Comparison of ENCODE assay signal across 8 cellular contexts in genomic region chr16:69724981-69725479, GRCh38. TPM values are rescaled to one million over a fixed set of nuclear protein-coding genes. Genes with fewer than 3 reads are reported as not detected.
DNase-seq lines count a peak whose midpoint lies in the region; ATAC-seq, FAIRE-seq and TF ChIP-seq lines count a peak whose summit lies in the region.

No MANE protein-coding gene starts in this region.

- no peaks in the 10 kb centered on the region for H3K9me3 ChIP-seq in A673 (ENCODE audit: low read depth, low read length, poor library complexity, severe bottlenecking)
- no peaks in the 10 kb centered on the region for H3K9me3 ChIP-seq in HAP-1
- H3K9me3 ChIP-seq in K562 (replicated peaks; ENCODE audit: control insufficient read depth, insufficient read depth, low read depth, low read length), result no peaks in the 10 kb centered on the region
- no peaks in the 10 kb centered on the region for H3K9me3 ChIP-seq in mesodermal cell (ENCODE audit: control insufficient read depth, low read length)

- in situ Hi-C loops in HAP-1 (cut with MboI; ENCODE audit: low sequenced_read_pairs), result no loop called here
- in situ Hi-C loops in K562 (cut with MboI), result no loop called here

- H3K4me2 ChIP-seq in K562 (ENCODE audit: insufficient read depth, low read length), result peak overlapping the region; percentile 99

- peak; percentile 36 for DNase-seq in A673 (ENCODE audit: low spot score)
- peak in 1 of 2 experiments; percentile 20 for DNase-seq in HAP-1 (ENCODE audit: low spot score in 2 of 2)
- peak in 1 of 4 experiments; percentile 24 for DNase-seq in K562 (ENCODE audit: extremely low read depth in 1 of 4, low spot score in 3 of 4)
- no peak for DNase-seq in left lobe of liver (ENCODE audit: low spot score)

- H3K27me3 ChIP-seq in A673 (replicated peaks; ENCODE audit: insufficient read depth, low read depth, low read length, poor library complexity) (no peaks in the 10 kb centered on the region), HAP-1 (ENCODE audit: low read depth) (no peaks in the 10 kb centered on the region), K562 (ENCODE audit: control insufficient read depth in 2 of 2, insufficient read depth in 2 of 2, low read length in 2 of 2) (no peaks in the 10 kb centered on the region; a peak in 1 of 5 replicates)

- ATAC-seq in K562 (no peak), GM19397 (IDR thresholded peaks at IDR 0.05; ENCODE audit: unreplicated experiment) (no peak), HG03139 (IDR thresholded peaks at IDR 0.05; ENCODE audit: unreplicated experiment) (no peak), left lobe of liver (no peak), HG02571 (IDR thresholded peaks at IDR 0.05; ENCODE audit: unreplicated experiment) (no peak)

- peaks cover 27% of the 10 kb centered on the region for H3K4me1 ChIP-seq in A673 (ENCODE audit: insufficient read depth, low read length, poor library complexity, severe bottlenecking)
- peaks cover 26% of the 10 kb centered on the region for H3K4me1 ChIP-seq in HAP-1
- peaks cover 26 to 44% of the 10 kb centered on the region in 2 experiments; a peak in 4 of 5 replicates for H3K4me1 ChIP-seq in K562 (replicated peaks in 1 of 2; ENCODE audit: control insufficient read depth in 2 of 2, insufficient read depth in 2 of 2, low read length in 2 of 2)
- peaks cover 8% of the 10 kb centered on the region for H3K4me1 ChIP-seq in mesodermal cell (ENCODE audit: control insufficient read depth, insufficient read depth, low read length, poor library complexity, severe bottlenecking)

- TF ChIP-seq CTCF in A673 (conservative IDR thresholded peaks at IDR 0.05; ENCODE audit: low read depth, low read length) (no peak), K562 (IDR thresholded peaks at IDR 0.05 in 2 of 3, conservative IDR thresholded peaks at IDR 0.05 in 1 of 3; ENCODE audit: insufficient read depth in 2 of 3, low read depth in 1 of 3, low read length in 3 of 3) (no peak)

- FAIRE-seq in K562 (lab: Jason Lieb, UNC), result no peak

- H3K4me3 ChIP-seq in A673 (ENCODE audit: low read depth, low read length, poor library complexity, severe bottlenecking), result no peak overlapping the region
- peak overlapping the region; percentile 36 for H3K4me3 ChIP-seq in HAP-1
- peak overlapping the region; percentile 52 for H3K4me3 ChIP-seq in K562
- H3K4me3 ChIP-seq in mesodermal cell (ENCODE audit: extremely low read depth, insufficient read depth, low read length, poor library complexity, severe bottlenecking), result peak overlapping the region; percentile 45

- CTCF ChIA-PET in A673 (lab: Charles Lee), result no interaction called here
- CTCF ChIA-PET in K562 (lab: Yijun Ruan, JAX; ENCODE audit: low intra/inter-chr PET ratio), result no interaction called here

- H3K27ac ChIP-seq in A673 (ENCODE audit: low read depth, low read length, poor library complexity, severe bottlenecking), result peak overlapping the region; percentile 67
- peak overlapping the region; percentile 97 for H3K27ac ChIP-seq in K562 (ENCODE audit: extremely low read depth, low read depth, low read length)
- peak overlapping the region; percentile 8 for H3K27ac ChIP-seq in mesodermal cell (ENCODE audit: low read depth, low read length, severe bottlenecking)

- POLR2A ChIA-PET in A673 (lab: Charles Lee; ENCODE audit: low non-redundant PET) (interaction anchor here (0.5 kb wide), 1 partner anchor 745 kb away, joined by 6 read pairs; no protein-coding TSS in a partner anchor), K562 (lab: Yijun Ruan, JAX) (interaction anchor here (0.7 to 8.6 kb wide), 14 partner anchors 10 to 385 kb away, joined by 3 to 66 read pairs (median 4); partner anchors contain the start of gene NOB1)

- intact Hi-C loops in A673 (cut with micrococcal nuclease; ENCODE audit: unreplicated experiment) (no loop called here), K562 (cut with micrococcal nuclease) (no loop called here)

- H3K36me3 ChIP-seq in A673 (ENCODE audit: insufficient read depth, low read length, poor library complexity, severe bottlenecking), result no peaks in the 10 kb centered on the region
- no peaks in the 10 kb centered on the region; the same call in 1 of the 2 replicates for H3K36me3 ChIP-seq in HAP-1 (replicated peaks)
- H3K36me3 ChIP-seq in K562 (ENCODE audit: control insufficient read depth, insufficient read depth, low read length), result peaks cover 6% of the 10 kb centered on the region; the same call in 1 of the 3 replicates
- H3K36me3 ChIP-seq in mesodermal cell (ENCODE audit: control insufficient read depth, insufficient read depth, low read length), result peaks cover 16% of the 10 kb centered on the region

- BruUV-seq in A673 (replicated peaks; lab: Mats Ljungman, UMichigan) (no TSS peak), K562 (replicated peaks; lab: Mats Ljungman, UMichigan) (no TSS peak)

- WGBS in K562 (ENCODE audit: insufficient coverage, low coverage, missing lambda C conversion rate), result 33% methylated on average over 6 of the region's 6 CpGs
- WGBS in mesodermal cell (ENCODE audit: insufficient coverage in 2 of 2), 2 experiments, result 61 to 63% methylated on average over 6 of the region's 6 CpGs

- TF ChIP-seq RAD21 in K562 (CRISPR knock-in tag; conservative IDR thresholded peaks at IDR 0.05 in 1 of 2, IDR thresholded peaks at IDR 0.05 in 1 of 2), result no peak

- H3K9me1 ChIP-seq in K562 (ENCODE audit: control insufficient read depth, insufficient read depth, low read length), result no peaks in the 10 kb centered on the region

- H3K9ac ChIP-seq in K562 (ENCODE audit: insufficient read depth in 1 of 2, low read depth in 2 of 2, low read length in 2 of 2), result peak overlapping the region; percentile 89 to 92; a peak in 3 of 4 replicates

- TF ChIP-seq EP300 in K562 (IDR thresholded peaks at IDR 0.05; ENCODE audit: low read length), result no peak

- peaks cover 57% of the 10 kb centered on the region for H3K79me2 ChIP-seq in K562 (ENCODE audit: control insufficient read depth, insufficient read depth, low read length)

- H2AFZ ChIP-seq in K562 (ENCODE audit: low read depth, low read length), result peak overlapping the region; percentile 96

- H4K20me1 ChIP-seq in K562 (replicated peaks; ENCODE audit: control insufficient read depth, insufficient read depth, low read length), result no peaks in the 10 kb centered on the region

- TF ChIP-seq POLR2A in K562 (conservative IDR thresholded peaks at IDR 0.05), result no peak

RNA-seq across cellular contexts. Expression of gene NQO1, which starts 1.3 kb away (rescaled TPM):
- 46.9 and 61.7 TPM in 2 replicates for total RNA-seq in A673 (2021)
- total RNA-seq in K562 (2011; cell fraction: chromatin; rRNA removed; ENCODE audit: low replicate concordance), result 13.6 and 15.9 TPM in 2 replicates
- 12.1 and 13.3 TPM in 2 replicates for total RNA-seq in K562 (2011; cell fraction: nucleolus; rRNA removed)
- total RNA-seq in K562 (2011; cell fraction: nucleoplasm; rRNA removed), result 12.6 and 16.4 TPM in 2 replicates
- 88.9 and 98.8 TPM in 2 replicates for total RNA-seq in K562 (2014; rRNA removed)
- total RNA-seq in K562 (2014; rRNA removed; fragmentation: Illumina TruSeq; extraction: Trizol), result 133 and 142 TPM in 2 replicates
- 198 and 202 TPM in 2 replicates for total RNA-seq in K562 (2015; rRNA removed; fragmentation: Illumina TruSeq; extraction: Trizol)
- 102 and 105 TPM in 2 replicates for total RNA-seq in K562 (2021)
- polyA plus RNA-seq in K562 (2011; rRNA removed), result 78.0 and 122 TPM in 2 replicates
- 75.5 and 96.1 TPM in 2 replicates for polyA plus RNA-seq in K562 (2011; cell fraction: cytosol; rRNA removed)
- polyA plus RNA-seq in K562 (2011; cell fraction: nucleus; rRNA removed), result 20.9 and 23.0 TPM in 2 replicates
- 174 and 178 TPM in 2 replicates for polyA plus RNA-seq in K562 (2012)
- polyA plus RNA-seq in K562 (2014; fragmentation: Illumina TruSeq; extraction: Trizol), result 140 and 142 TPM in 2 replicates
- 100 to 1,000 TPM in 1 of 2 experiments, 10 to 100 TPM in 1; 96.7 to 152 TPM for polyA plus RNA-seq in K562 (2014; fragmentation: Nextera tagmentation; extraction: Ambion mirVana)
- 116 and 122 TPM in 2 replicates for polyA plus RNA-seq in K562 (2014; rRNA removed)
- polyA minus RNA-seq in K562 (2011; rRNA and poly(A)+ RNA removed), result 41.7 and 49.6 TPM in 2 replicates
- 19.7 and 29.8 TPM in 2 replicates for polyA minus RNA-seq in K562 (2011; cell fraction: cytosol; rRNA and poly(A)+ RNA removed)
- polyA minus RNA-seq in K562 (2011; cell fraction: nucleus; rRNA and poly(A)+ RNA removed), result 3.0 and 6.7 TPM in 2 replicates
- 73.9 TPM for polyA plus RNA-seq in mesodermal cell (2013, experiment 1 of 2)
- 66.1 TPM for polyA plus RNA-seq in mesodermal cell (2013, experiment 2 of 2)
- 4.9 TPM for total RNA-seq in left lobe of liver

RNA-seq across cellular contexts. Expression of gene NOB1, which starts 29.7 kb away (rescaled TPM):
- 78.1 and 93.3 TPM in 2 replicates for total RNA-seq in A673 (2021)
- 105 and 163 TPM in 2 replicates for total RNA-seq in K562 (2011; cell fraction: chromatin; rRNA removed; ENCODE audit: low replicate concordance)
- total RNA-seq in K562 (2011; cell fraction: nucleolus; rRNA removed), result 111 and 135 TPM in 2 replicates
- total RNA-seq in K562 (2011; cell fraction: nucleoplasm; rRNA removed), result 77.2 and 104 TPM in 2 replicates
- total RNA-seq in K562 (2014; rRNA removed), result 91.1 and 91.3 TPM in 2 replicates
- 61.3 and 63.6 TPM in 2 replicates for total RNA-seq in K562 (2014; rRNA removed; fragmentation: Illumina TruSeq; extraction: Trizol)
- 81.2 and 85.7 TPM in 2 replicates for total RNA-seq in K562 (2015; rRNA removed; fragmentation: Illumina TruSeq; extraction: Trizol)
- total RNA-seq in K562 (2021), result 117 and 119 TPM in 2 replicates
- polyA plus RNA-seq in K562 (2011; rRNA removed), result 116 and 135 TPM in 2 replicates
- 157 and 178 TPM in 2 replicates for polyA plus RNA-seq in K562 (2011; cell fraction: cytosol; rRNA removed)
- 86.6 and 87.3 TPM in 2 replicates for polyA plus RNA-seq in K562 (2011; cell fraction: nucleus; rRNA removed)
- 117 and 160 TPM in 2 replicates for polyA plus RNA-seq in K562 (2012)
- polyA plus RNA-seq in K562 (2014; fragmentation: Illumina TruSeq; extraction: Trizol), result 129 and 135 TPM in 2 replicates
- polyA plus RNA-seq in K562 (2014; fragmentation: Nextera tagmentation; extraction: Ambion mirVana), result 100 to 1,000 TPM in 1 of 2 experiments, 10 to 100 TPM in 1; 42.4 to 139 TPM
- 148 and 150 TPM in 2 replicates for polyA plus RNA-seq in K562 (2014; rRNA removed)
- polyA minus RNA-seq in K562 (2011; rRNA and poly(A)+ RNA removed), result 122 and 124 TPM in 2 replicates
- 84.0 and 111 TPM in 2 replicates for polyA minus RNA-seq in K562 (2011; cell fraction: cytosol; rRNA and poly(A)+ RNA removed)
- polyA minus RNA-seq in K562 (2011; cell fraction: nucleus; rRNA and poly(A)+ RNA removed), result 40.3 and 72.0 TPM in 2 replicates
- 53.5 TPM for polyA plus RNA-seq in mesodermal cell (2013, experiment 1 of 2)
- 50.8 TPM for polyA plus RNA-seq in mesodermal cell (2013, experiment 2 of 2)
- total RNA-seq in left lobe of liver, result 13.8 TPM

RNA-seq across cellular contexts. Expression of gene WWP2, which starts 37.1 kb away (rescaled TPM):
- 32.4 and 38.5 TPM in 2 replicates for total RNA-seq in A673 (2021)
- total RNA-seq in K562 (2011; cell fraction: chromatin; rRNA removed; ENCODE audit: low replicate concordance), result 54.0 and 74.4 TPM in 2 replicates
- total RNA-seq in K562 (2011; cell fraction: nucleolus; rRNA removed), result 33.5 and 36.6 TPM in 2 replicates
- total RNA-seq in K562 (2011; cell fraction: nucleoplasm; rRNA removed), result 32.8 and 44.3 TPM in 2 replicates
- 14.9 and 20.6 TPM in 2 replicates for total RNA-seq in K562 (2014; rRNA removed)
- total RNA-seq in K562 (2014; rRNA removed; fragmentation: Illumina TruSeq; extraction: Trizol), result 14.6 and 17.4 TPM in 2 replicates
- 15.3 and 15.8 TPM in 2 replicates for total RNA-seq in K562 (2015; rRNA removed; fragmentation: Illumina TruSeq; extraction: Trizol)
- 33.7 and 34.4 TPM in 2 replicates for total RNA-seq in K562 (2021)
- 7.1 and 8.5 TPM in 2 replicates for polyA plus RNA-seq in K562 (2011; rRNA removed)
- polyA plus RNA-seq in K562 (2011; cell fraction: cytosol; rRNA removed), result 6.5 and 11.3 TPM in 2 replicates
- polyA plus RNA-seq in K562 (2011; cell fraction: nucleus; rRNA removed), result 25.1 and 34.9 TPM in 2 replicates
- 24.0 and 37.6 TPM in 2 replicates for polyA plus RNA-seq in K562 (2012)
- polyA plus RNA-seq in K562 (2014; fragmentation: Illumina TruSeq; extraction: Trizol), result 23.1 and 27.1 TPM in 2 replicates
- polyA plus RNA-seq in K562 (2014; fragmentation: Nextera tagmentation; extraction: Ambion mirVana), result 1 to 10 TPM; 1.9 to 2.0 TPM
- polyA plus RNA-seq in K562 (2014; rRNA removed), result 10.7 and 12.1 TPM in 2 replicates
- 11.3 and 13.3 TPM in 2 replicates for polyA minus RNA-seq in K562 (2011; rRNA and poly(A)+ RNA removed)
- polyA minus RNA-seq in K562 (2011; cell fraction: cytosol; rRNA and poly(A)+ RNA removed), result 10.2 and 17.9 TPM in 2 replicates
- 12.7 and 15.7 TPM in 2 replicates for polyA minus RNA-seq in K562 (2011; cell fraction: nucleus; rRNA and poly(A)+ RNA removed)
- polyA plus RNA-seq in mesodermal cell (2013, experiment 1 of 2), result 15.7 TPM
- 14.5 TPM for polyA plus RNA-seq in mesodermal cell (2013, experiment 2 of 2)
- 24.5 TPM for total RNA-seq in left lobe of liver

Comparison
In these comparisons a context has a peak if more than half of its experiments do, and no peak if none do; other contexts are left out.
1. H3K27ac ChIP-seq: peak in every context shown above with its lines; median percentile 97 in K562; 67 in A673; 8 in mesodermal cell.